ENCODE assay signal across 8 cellular contexts in genomic region chr6:31834704-31835375, GRCh38. TPM values are rescaled to one million over a fixed set of nuclear protein-coding genes. Genes with fewer than 3 reads are reported as not detected.
DNase-seq lines count a peak whose midpoint lies in the region; ATAC-seq and TF ChIP-seq lines count a peak whose summit lies in the region.

No MANE protein-coding gene starts in this region.

- H3K4me3 ChIP-seq in endodermal cell (ENCODE audit: low read length), result peak overlapping the region; percentile 96

- no peaks in the 10 kb centered on the region for H3K9me3 ChIP-seq in endodermal cell (ENCODE audit: control insufficient read depth, low read length)

- H3K9me3 Mint-ChIP-seq in endodermal cell (no peaks in the 10 kb centered on the region), mesothelial cell of epicardium (no peaks in the 10 kb centered on the region)

- 0 to 1% methylated on average over 25 to 37 of the region's 37 CpGs for WGBS in endodermal cell (ENCODE audit: insufficient coverage in 1 of 2, insufficient read length in 1 of 2), 2 experiments

- H3K4me1 Mint-ChIP-seq in endodermal cell, result peaks cover 21% of the 10 kb centered on the region
- H3K4me1 Mint-ChIP-seq in mesothelial cell of epicardium, result peaks cover 37% of the 10 kb centered on the region

- no peaks in the 10 kb centered on the region for H3K27me3 ChIP-seq in endodermal cell (ENCODE audit: control insufficient read depth, insufficient read depth, low read length, poor library complexity, severe bottlenecking)

- TF ChIP-seq CTCF in endodermal cell (conservative IDR thresholded peaks at IDR 0.05), result no peak
- TF ChIP-seq CTCF in mesothelial cell of epicardium (IDR thresholded peaks at IDR 0.05; ENCODE audit: unreplicated experiment), result no peak

- DNase-seq in EH (ENCODE audit: low read depth) (peak; percentile 35), NCI-H774 (lab: John Stamatoyannopoulos, UW) (peak; percentile 67), endodermal cell (peak; percentile 86), mesothelial cell of epicardium (ENCODE audit: low spot score in 2 of 2, unreplicated experiment in 2 of 2) (peak; percentile 48 to 78)
- DNase-seq in activated CD8-positive, alpha-beta memory T cell treated with anti-CD3 and anti-CD28 coated beads for 48 hours (ENCODE audit: low read depth in 2 of 3, low spot score in 2 of 3), result peak in 2 of 3 experiments; percentile 80 to 85
- DNase-seq in stimulated activated CD8-positive, alpha-beta memory T cell treated with anti-CD3 and anti-CD28 coated beads, Interleukin-15, amount 100 ng/mL, for 24 hours (ENCODE audit: low read depth), result peak; percentile 74

- H3K36me3 ChIP-seq in endodermal cell (ENCODE audit: control insufficient read depth, insufficient read depth, low read length), result peaks cover 40% of the 10 kb centered on the region

- H3K4me3 Mint-ChIP-seq in endodermal cell, result peak overlapping the region; percentile 100
- H3K4me3 Mint-ChIP-seq in mesothelial cell of epicardium, result peak overlapping the region; percentile 98

- peak overlapping the region; percentile 99 for H3K27ac Mint-ChIP-seq in endodermal cell
- H3K27ac Mint-ChIP-seq in mesothelial cell of epicardium, result peak overlapping the region; percentile 99

- peak overlapping the region; percentile 97 for H3K27ac ChIP-seq in endodermal cell (ENCODE audit: low read depth, low read length)

- ATAC-seq in HG02885 (IDR thresholded peaks at IDR 0.05; ENCODE audit: poor library complexity, unreplicated experiment), result peak; percentile 42
- ATAC-seq in HG03469 (IDR thresholded peaks at IDR 0.05; ENCODE audit: unreplicated experiment), result no peak

- H3K9ac ChIP-seq in endodermal cell (ENCODE audit: extremely low read depth, low read length, poor library complexity, severe bottlenecking), result peak overlapping the region; percentile 90

- H3K4me1 ChIP-seq in endodermal cell (ENCODE audit: control insufficient read depth, insufficient read depth, low read length), result no peaks in the 10 kb centered on the region

- H3K36me3 Mint-ChIP-seq in endodermal cell (ENCODE audit: low read depth) (peaks cover 46% of the 10 kb centered on the region), mesothelial cell of epicardium (peaks cover 18% of the 10 kb centered on the region)

- H3K27me3 Mint-ChIP-seq in endodermal cell (ENCODE audit: insufficient read depth), result no peaks in the 10 kb centered on the region
- H3K27me3 Mint-ChIP-seq in mesothelial cell of epicardium (ENCODE audit: low read depth), result no peaks in the 10 kb centered on the region

RNA-seq across cellular contexts. Expression of gene HSPA1B, which starts 7.3 kb away (rescaled TPM):
- 10 to 100 TPM; 61.8 to 83.9 TPM for total RNA-seq in endodermal cell
- polyA plus RNA-seq in endodermal cell (2013, experiment 1 of 2), result 64.0 TPM
- polyA plus RNA-seq in endodermal cell (2013, experiment 2 of 2), result 54.0 TPM
- 105 to 109 TPM (median 108 TPM) in 3 replicates for total RNA-seq in mesothelial cell of epicardium

RNA-seq across cellular contexts. Expression of gene HSPA1A, which starts 19.5 kb away (rescaled TPM):
- 10 to 100 TPM; 53.1 to 62.6 TPM for total RNA-seq in endodermal cell
- polyA plus RNA-seq in endodermal cell (2013, experiment 1 of 2), result 50.5 TPM
- polyA plus RNA-seq in endodermal cell (2013, experiment 2 of 2), result 49.6 TPM
- 61.3 to 70.1 TPM (median 61.7 TPM) in 3 replicates for total RNA-seq in mesothelial cell of epicardium

RNA-seq across cellular contexts. Expression of gene HSPA1L, which starts 19.8 kb away (rescaled TPM):
- total RNA-seq in endodermal cell, result 1 to 10 TPM; 1.2 to 1.5 TPM
- 1.1 TPM for polyA plus RNA-seq in endodermal cell (2013, experiment 1 of 2)
- polyA plus RNA-seq in endodermal cell (2013, experiment 2 of 2), result 1.4 TPM
- total RNA-seq in mesothelial cell of epicardium, result 1.7 to 2.2 TPM (median 2.1 TPM) in 3 replicates

RNA-seq across cellular contexts. Expression of gene NEU1, which starts 27.8 kb away (rescaled TPM):
- total RNA-seq in endodermal cell (10 to 100 TPM; 42.4 to 50.7 TPM), mesothelial cell of epicardium (23.2 to 24.7 TPM (median 24.4 TPM) in 3 replicates)
- polyA plus RNA-seq in endodermal cell (2013, experiment 1 of 2), result 37.3 TPM
- polyA plus RNA-seq in endodermal cell (2013, experiment 2 of 2), result 34.3 TPM

RNA-seq across cellular contexts. Expression of gene LSM2, which starts 28.1 kb away (rescaled TPM):
- total RNA-seq in endodermal cell (100 to 1,000 TPM; 106 to 119 TPM), mesothelial cell of epicardium (55.8 to 58.2 TPM (median 57.0 TPM) in 3 replicates)
- polyA plus RNA-seq in endodermal cell (2013, experiment 1 of 2), result 131 TPM
- 120 TPM for polyA plus RNA-seq in endodermal cell (2013, experiment 2 of 2)

Comparison
In these comparisons a context has a peak if more than half of its experiments do, and no peak if none do; other contexts are left out.
1. DNase-seq: peak in every context shown above with its lines; median percentile 86 in endodermal cell; 82 in activated CD8-positive, alpha-beta memory T cell treated with anti-CD3 and anti-CD28 coated beads for 48 hours; 74 in stimulated activated CD8-positive, alpha-beta memory T cell treated with anti-CD3 and anti-CD28 coated beads, Interleukin-15, amount 100 ng/mL, for 24 hours; 67 in NCI-H774; 63 in mesothelial cell of epicardium; 35 in EH.